In the genomic region with DNA sequence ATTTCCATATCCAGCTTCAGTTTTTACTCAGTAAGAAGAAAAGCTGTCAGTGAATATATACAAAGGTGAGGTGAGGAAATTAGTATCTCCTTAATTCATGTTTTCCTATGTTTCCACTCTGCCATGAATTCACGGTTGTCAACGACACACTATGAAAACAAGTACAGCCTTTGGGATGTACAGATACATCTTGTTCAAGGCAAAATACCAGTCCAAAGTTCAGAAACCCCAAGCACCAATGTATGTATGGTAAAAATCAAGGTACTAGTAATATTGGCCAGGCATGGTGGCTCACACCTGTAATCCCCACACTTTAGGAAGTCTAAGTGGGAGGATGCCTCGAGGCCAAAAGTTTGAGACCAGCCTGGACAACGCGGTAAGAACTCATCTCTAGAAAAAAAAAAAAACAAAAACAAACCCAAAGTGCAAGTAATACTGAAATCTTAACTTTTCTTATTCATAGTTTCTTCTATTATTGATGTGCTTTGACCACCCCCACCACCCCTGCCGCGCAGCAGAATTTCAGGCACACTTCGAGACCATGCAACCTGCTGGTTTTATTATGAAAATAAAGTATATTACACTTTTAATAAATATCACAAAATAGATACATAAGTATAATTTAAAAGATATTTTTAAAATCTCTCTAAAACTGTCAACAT, we compare ENCODE assay signal across 19 cellular contexts. TPM values are rescaled to one million over a fixed set of nuclear protein-coding genes. Genes with fewer than 3 reads are reported as not detected.
DNase-seq lines count a peak whose midpoint lies in the region; ATAC-seq and TF ChIP-seq lines count a peak whose summit lies in the region.
"Had no signal": no experiment of that assay in that cellular context is flagged by ENCODE, and none has a peak within 500 bp of the region (broad histone marks: within the 10 kb centered on the region; RNA-seq: fewer than 3 reads in every experiment).

No MANE protein-coding gene starts in this region.

- peak overlapping the region; percentile 49; the same call in 1 of the 2 replicates for H3K9ac ChIP-seq in DND-41 (ENCODE audit: low read depth, low read length)
- H3K9ac ChIP-seq: GM23248 had no signal

- peak overlapping the region; percentile 58; the same call in 1 of the 2 replicates for H3K4me2 ChIP-seq in DND-41 (ENCODE audit: insufficient read depth, low read length)

- H2AFZ ChIP-seq in DND-41 (ENCODE audit: low read depth, low read length), result no peak overlapping the region
- H2AFZ ChIP-seq: GM23248 had no signal

- H3K36me3 Mint-ChIP-seq in activated T-cell treated with anti-CD3 and anti-CD28 coated beads, Interleukin-2, amount 50 U/mL, for 24 hours (ENCODE audit: low read depth), result peaks cover 28% of the 10 kb centered on the region
- peaks cover 11 to 13% of the 10 kb centered on the region in 2 donors for H3K36me3 Mint-ChIP-seq in activated naive CD4-positive, alpha-beta T cell treated with anti-CD3 and anti-CD28 coated beads, Interleukin-2, amount 50 U/mL, for 72 hours
- H3K36me3 Mint-ChIP-seq in neural crest cell (ENCODE audit: low read depth), result no peaks in the 10 kb centered on the region

- peak overlapping the region; percentile 18 for H3K4me3 Mint-ChIP-seq in activated T-cell treated with anti-CD3 and anti-CD28 coated beads, Interleukin-2, amount 50 U/mL, for 24 hours
- H3K4me3 Mint-ChIP-seq in neural crest cell, result peak overlapping the region; percentile 47
- H3K4me3 Mint-ChIP-seq: nephron progenitor cell had no signal

- H3K27ac ChIP-seq in DND-41 (ENCODE audit: low read length) (peak overlapping the region; percentile 95), Peyer's patch (no peak overlapping the region)
- H3K27ac ChIP-seq: GM23248, psoas muscle, vagina had no signal

- no peak for TF ChIP-seq POLR2A in Peyer's patch (IDR thresholded peaks at IDR 0.05)

- H3K27me3 ChIP-seq in DND-41 (ENCODE audit: insufficient read depth, low read length, poor library complexity) (no peaks in the 10 kb centered on the region), Peyer's patch (no peaks in the 10 kb centered on the region)
- H3K27me3 ChIP-seq: vagina had no signal

- H3K79me2 ChIP-seq in DND-41 (ENCODE audit: insufficient read depth, low read length), result peaks cover 85% of the 10 kb centered on the region

- peaks cover 80% of the 10 kb centered on the region for H3K4me1 ChIP-seq in DND-41 (ENCODE audit: insufficient read depth, low read length)
- peaks cover 0 to 59% (median 5%) of the 10 kb centered on the region in 4 donors for H3K4me1 ChIP-seq in Peyer's patch

- peaks cover 16% of the 10 kb centered on the region for H4K20me1 ChIP-seq in DND-41 (ENCODE audit: insufficient read depth, low read length)

- no peaks in the 10 kb centered on the region for H3K9me3 ChIP-seq in DND-41 (ENCODE audit: insufficient read depth, low read length, severe bottlenecking)
- H3K9me3 ChIP-seq in Peyer's patch, result no peaks in the 10 kb centered on the region
- H3K9me3 ChIP-seq: psoas muscle, vagina had no signal

- no peak for ATAC-seq in DND-41 (ENCODE audit: insufficient read depth, low read depth)
- ATAC-seq in activated naive CD4-positive, alpha-beta T cell treated with anti-CD3 and anti-CD28 coated beads, Interleukin-2, amount 50 U/mL, for 72 hours, result peak in 1 of 2 donors; percentile 0
- ATAC-seq: psoas muscle had no signal

- peak overlapping the region; percentile 88 for H3K27ac Mint-ChIP-seq in activated T-cell treated with anti-CD3 and anti-CD28 coated beads, Interleukin-2, amount 50 U/mL, for 24 hours
- H3K27ac Mint-ChIP-seq in activated naive CD4-positive, alpha-beta T cell treated with anti-CD3 and anti-CD28 coated beads, Interleukin-2, amount 50 U/mL, for 72 hours, result peak overlapping the region; percentile 78 to 86
- H3K27ac Mint-ChIP-seq in neural crest cell (ENCODE audit: unreplicated experiment), result no peak overlapping the region
- H3K27ac Mint-ChIP-seq: nephron progenitor cell had no signal

- peaks cover 8% of the 10 kb centered on the region for H3K36me3 ChIP-seq in DND-41 (ENCODE audit: insufficient read depth, low read length)
- H3K36me3 ChIP-seq in Peyer's patch, result no peaks in the 10 kb centered on the region
- H3K36me3 ChIP-seq: vagina had no signal

- TF ChIP-seq CTCF in DND-41 (IDR thresholded peaks at IDR 0.05; ENCODE audit: borderline replicate concordance, extremely low read depth, low read length, poor library complexity, severe bottlenecking) (no peak), neural crest cell (conservative IDR thresholded peaks at IDR 0.05) (no peak), Peyer's patch (IDR thresholded peaks at IDR 0.05) (no peak)

- no peak for DNase-seq in activated T-cell treated with anti-CD3 and anti-CD28 coated beads, Interleukin-2, amount 50 U/mL, for 24 hours
- no peak for DNase-seq in activated T-cell treated with anti-CD3 and anti-CD28 coated beads, Interleukin-2, amount 50 U/mL, for 1 hour
- DNase-seq in DND-41, result no peak
- no peak for DNase-seq in activated naive CD4-positive, alpha-beta T cell treated with anti-CD3 and anti-CD28 coated beads, Interleukin-2, amount 50 U/mL, for 72 hours (ENCODE audit: low spot score in 2 of 2)
- DNase-seq in neural crest cell (ENCODE audit: low read depth, low spot score), result no peak
- DNase-seq in cerebellum (ENCODE audit: low spot score), result no peak
- no peak for DNase-seq in GM19238 (ENCODE audit: insufficient read length, low spot score)
- no peak for DNase-seq in Peyer's patch
- DNase-seq: ACHN; activated CD4-positive, CD25-positive, alpha-beta regulatory T cell; dermis blood vessel endothelial cell; erythroblast; GM23248; NCI-H1436; NCI-H2227 treated with DMSO at 0.1 percent for 48 hours; nephron progenitor cell; psoas muscle; SW 1271 had no signal

- peak overlapping the region in 1 of 2 experiments; percentile 26; a peak in 1 of 4 replicates for H3K4me3 ChIP-seq in DND-41 (ENCODE audit: low read depth in 1 of 2, low read length in 2 of 2)
- H3K4me3 ChIP-seq in Peyer's patch, result no peak overlapping the region
- H3K4me3 ChIP-seq: GM23248, psoas muscle, vagina had no signal

- peaks cover 66% of the 10 kb centered on the region for H3K4me1 Mint-ChIP-seq in activated T-cell treated with anti-CD3 and anti-CD28 coated beads, Interleukin-2, amount 50 U/mL, for 24 hours (ENCODE audit: low read depth)
- peaks cover 37% of the 10 kb centered on the region for H3K4me1 Mint-ChIP-seq in neural crest cell

- no peaks in the 10 kb centered on the region for H3K9me3 Mint-ChIP-seq in activated T-cell treated with anti-CD3 and anti-CD28 coated beads, Interleukin-2, amount 50 U/mL, for 24 hours
- no peaks in the 10 kb centered on the region for H3K9me3 Mint-ChIP-seq in activated naive CD4-positive, alpha-beta T cell treated with anti-CD3 and anti-CD28 coated beads, Interleukin-2, amount 50 U/mL, for 72 hours
- H3K9me3 Mint-ChIP-seq in neural crest cell, result no peaks in the 10 kb centered on the region
- H3K9me3 Mint-ChIP-seq: nephron progenitor cell had no signal

- H3K27me3 Mint-ChIP-seq in activated T-cell treated with anti-CD3 and anti-CD28 coated beads, Interleukin-2, amount 50 U/mL, for 24 hours, result no peaks in the 10 kb centered on the region
- H3K27me3 Mint-ChIP-seq in neural crest cell (ENCODE audit: low read depth), result no peaks in the 10 kb centered on the region

RNA-seq across cellular contexts. Expression of a gene that starts 3.5 kb away (rescaled TPM):
- total RNA-seq in activated naive CD4-positive, alpha-beta T cell treated with anti-CD3 and anti-CD28 coated beads, Interleukin-2, amount 50 U/mL, for 72 hours, result 10 to 100 TPM; 54.4 to 73.3 TPM
- total RNA-seq in neural crest cell, result 21.1 and 23.3 TPM in 2 replicates
- 41.6 TPM for total RNA-seq in cerebellum
- total RNA-seq in Peyer's patch, result 100 to 1,000 TPM in 1 of 4 donors, 10 to 100 TPM in 3; 53.6 to 137 (median 71.0) TPM

RNA-seq across cellular contexts. Expression of a gene that starts 30.6 kb away (rescaled TPM):
- total RNA-seq in activated naive CD4-positive, alpha-beta T cell treated with anti-CD3 and anti-CD28 coated beads, Interleukin-2, amount 50 U/mL, for 72 hours, result 10 to 100 TPM; 12.0 to 16.9 TPM
- 27.3 and 27.8 TPM in 2 replicates for total RNA-seq in neural crest cell
- total RNA-seq in cerebellum, result 15.9 TPM
- 100 to 1,000 TPM in 1 of 4 donors, 10 to 100 TPM in 3; 22.9 to 107 (median 65.3) TPM for total RNA-seq in Peyer's patch
